ENCODE assay signal across 1 cellular context in the genomic region with DNA sequence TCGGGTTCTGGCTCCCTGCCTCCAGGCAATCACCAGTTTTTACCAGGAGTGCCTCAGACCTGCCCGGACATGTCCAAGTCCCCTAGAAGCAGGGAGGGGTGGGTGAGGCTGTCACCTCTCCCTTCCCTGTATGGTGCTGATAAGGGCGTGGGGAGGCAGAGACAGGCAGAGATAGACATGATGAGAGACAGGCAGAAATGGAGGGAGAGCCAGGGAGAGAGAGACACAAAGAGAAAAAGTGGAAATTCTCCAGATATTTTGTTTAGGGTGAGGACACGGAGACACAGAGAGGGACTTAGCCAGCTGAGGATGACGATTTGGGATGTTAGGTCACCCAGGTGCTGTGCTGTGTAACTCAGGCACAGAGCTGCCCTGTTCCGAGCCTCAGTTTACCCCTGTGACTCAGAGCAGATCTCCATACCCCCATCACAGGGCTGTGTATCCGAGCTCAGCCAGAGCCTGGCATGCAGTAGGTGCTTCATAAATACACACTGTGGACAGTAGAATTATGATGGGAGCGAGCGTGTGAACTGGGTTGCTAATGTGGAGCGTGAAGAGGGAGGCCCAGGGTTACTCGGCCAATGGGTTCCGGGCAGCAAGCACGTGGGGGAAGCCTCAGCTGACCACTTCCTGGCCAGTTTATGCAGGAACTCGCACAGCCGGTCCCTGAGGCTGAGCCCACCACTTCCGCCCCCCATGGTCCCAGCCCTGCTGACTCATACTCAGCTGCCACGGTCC.
TF ChIP-seq lines count a peak whose summit lies in the region.

No MANE protein-coding gene starts in this region.

TF ChIP-seq in K562, 482 proteins besides CTCF, POLR2A, EP300 and RAD21 (continued from another document and continues in another):
- 0 out of 2 replicates have a peak, but pooled peaks have one; percentile 8 for TF ChIP-seq SMC3 (conservative IDR thresholded peaks at IDR 0.05; ENCODE audit: insufficient read depth, low read depth, low read length)
- TF ChIP-seq, protein P1, sequence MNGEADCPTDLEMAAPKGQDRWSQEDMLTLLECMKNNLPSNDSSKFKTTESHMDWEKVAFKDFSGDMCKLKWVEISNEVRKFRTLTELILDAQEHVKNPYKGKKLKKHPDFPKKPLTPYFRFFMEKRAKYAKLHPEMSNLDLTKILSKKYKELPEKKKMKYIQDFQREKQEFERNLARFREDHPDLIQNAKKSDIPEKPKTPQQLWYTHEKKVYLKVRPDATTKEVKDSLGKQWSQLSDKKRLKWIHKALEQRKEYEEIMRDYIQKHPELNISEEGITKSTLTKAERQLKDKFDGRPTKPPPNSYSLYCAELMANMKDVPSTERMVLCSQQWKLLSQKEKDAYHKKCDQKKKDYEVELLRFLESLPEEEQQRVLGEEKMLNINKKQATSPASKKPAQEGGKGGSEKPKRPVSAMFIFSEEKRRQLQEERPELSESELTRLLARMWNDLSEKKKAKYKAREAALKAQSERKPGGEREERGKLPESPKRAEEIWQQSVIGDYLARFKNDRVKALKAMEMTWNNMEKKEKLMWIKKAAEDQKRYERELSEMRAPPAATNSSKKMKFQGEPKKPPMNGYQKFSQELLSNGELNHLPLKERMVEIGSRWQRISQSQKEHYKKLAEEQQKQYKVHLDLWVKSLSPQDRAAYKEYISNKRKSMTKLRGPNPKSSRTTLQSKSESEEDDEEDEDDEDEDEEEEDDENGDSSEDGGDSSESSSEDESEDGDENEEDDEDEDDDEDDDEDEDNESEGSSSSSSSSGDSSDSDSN (IDR thresholded peaks at IDR 0.05; ENCODE audit: borderline replicate concordance in 1 of 2, low read depth in 2 of 2, low read length in 2 of 2): peak; percentile 23 to 74; a peak in 1 of 4 replicates
- TF ChIP-seq, protein P2, sequence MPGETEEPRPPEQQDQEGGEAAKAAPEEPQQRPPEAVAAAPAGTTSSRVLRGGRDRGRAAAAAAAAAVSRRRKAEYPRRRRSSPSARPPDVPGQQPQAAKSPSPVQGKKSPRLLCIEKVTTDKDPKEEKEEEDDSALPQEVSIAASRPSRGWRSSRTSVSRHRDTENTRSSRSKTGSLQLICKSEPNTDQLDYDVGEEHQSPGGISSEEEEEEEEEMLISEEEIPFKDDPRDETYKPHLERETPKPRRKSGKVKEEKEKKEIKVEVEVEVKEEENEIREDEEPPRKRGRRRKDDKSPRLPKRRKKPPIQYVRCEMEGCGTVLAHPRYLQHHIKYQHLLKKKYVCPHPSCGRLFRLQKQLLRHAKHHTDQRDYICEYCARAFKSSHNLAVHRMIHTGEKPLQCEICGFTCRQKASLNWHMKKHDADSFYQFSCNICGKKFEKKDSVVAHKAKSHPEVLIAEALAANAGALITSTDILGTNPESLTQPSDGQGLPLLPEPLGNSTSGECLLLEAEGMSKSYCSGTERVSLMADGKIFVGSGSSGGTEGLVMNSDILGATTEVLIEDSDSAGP (CRISPR knock-in tag; IDR thresholded peaks at IDR 0.05): no peak
- peak; percentile 17; the same call in 1 of the 2 replicates for TF ChIP-seq ZNF197 (CRISPR knock-in tag; IDR thresholded peaks at IDR 0.05; ENCODE audit: low read depth)
- TF ChIP-seq HNRNPK (IDR thresholded peaks at IDR 0.05; ENCODE audit: low read depth, low read length, poor library complexity, severe bottlenecking): no peak
- TF ChIP-seq DIDO1 (tag; IDR thresholded peaks at IDR 0.05; ENCODE audit: low read depth): no peak
- TF ChIP-seq BHLHE40 (IDR thresholded peaks at IDR 0.05; ENCODE audit: low read length): peak; percentile 97
- no peak for TF ChIP-seq NUFIP1 (IDR thresholded peaks at IDR 0.05; ENCODE audit: partially characterized antibody)
- TF ChIP-seq DNMT1 (IDR thresholded peaks at IDR 0.05): no peak
- TF ChIP-seq HNRNPL (IDR thresholded peaks at IDR 0.05; ENCODE audit: low read depth, low read length): no peak
- TF ChIP-seq ZNF263 (CRISPR knock-in tag; IDR thresholded peaks at IDR 0.05; ENCODE audit: borderline replicate concordance): no peak
- no peak for TF ChIP-seq POU5F1 (IDR thresholded peaks at IDR 0.05; ENCODE audit: borderline replicate concordance, low read depth, low read length, partially characterized antibody)
- no peak for TF ChIP-seq ASH1L (IDR thresholded peaks at IDR 0.05; ENCODE audit: borderline replicate concordance, low read depth, partially characterized antibody)
- peak; percentile 70 to 85 for TF ChIP-seq AFF1 (IDR thresholded peaks at IDR 0.05; ENCODE audit: low read depth in 1 of 2, partially characterized antibody in 2 of 2)
- TF ChIP-seq SUPT5H (IDR thresholded peaks at IDR 0.05): peak; percentile 70
- TF ChIP-seq MEF2A (IDR thresholded peaks at IDR 0.05; ENCODE audit: control insufficient read depth, low read depth, low read length): no peak
- TF ChIP-seq XRCC3 (IDR thresholded peaks at IDR 0.05): no peak
- TF ChIP-seq ZNF12 (CRISPR knock-in tag; IDR thresholded peaks at IDR 0.05): peak; percentile 39; the same call in 1 of the 2 replicates
- peak; percentile 87 for TF ChIP-seq RBBP5 (IDR thresholded peaks at IDR 0.05; ENCODE audit: borderline replicate concordance, insufficient read depth, low read length, poor library complexity, severe bottlenecking)
- TF ChIP-seq RUNX1 (IDR thresholded peaks at IDR 0.05; ENCODE audit: low read depth): peak; percentile 84
- no peak for TF ChIP-seq PTTG1 (tag; IDR thresholded peaks at IDR 0.05; ENCODE audit: low read depth)
- TF ChIP-seq ZBTB7A (IDR thresholded peaks at IDR 0.05; ENCODE audit: borderline replicate concordance, control insufficient read depth, low read depth, low read length): peak; percentile 96
- no peak for TF ChIP-seq IFI16 (CRISPR knock-in tag; IDR thresholded peaks at IDR 0.05)
- TF ChIP-seq THAP12 (CRISPR knock-in tag; IDR thresholded peaks at IDR 0.05): no peak
- TF ChIP-seq SMARCC2 (IDR thresholded peaks at IDR 0.05; ENCODE audit: low read depth): peak; percentile 86
- TF ChIP-seq, protein P3, sequence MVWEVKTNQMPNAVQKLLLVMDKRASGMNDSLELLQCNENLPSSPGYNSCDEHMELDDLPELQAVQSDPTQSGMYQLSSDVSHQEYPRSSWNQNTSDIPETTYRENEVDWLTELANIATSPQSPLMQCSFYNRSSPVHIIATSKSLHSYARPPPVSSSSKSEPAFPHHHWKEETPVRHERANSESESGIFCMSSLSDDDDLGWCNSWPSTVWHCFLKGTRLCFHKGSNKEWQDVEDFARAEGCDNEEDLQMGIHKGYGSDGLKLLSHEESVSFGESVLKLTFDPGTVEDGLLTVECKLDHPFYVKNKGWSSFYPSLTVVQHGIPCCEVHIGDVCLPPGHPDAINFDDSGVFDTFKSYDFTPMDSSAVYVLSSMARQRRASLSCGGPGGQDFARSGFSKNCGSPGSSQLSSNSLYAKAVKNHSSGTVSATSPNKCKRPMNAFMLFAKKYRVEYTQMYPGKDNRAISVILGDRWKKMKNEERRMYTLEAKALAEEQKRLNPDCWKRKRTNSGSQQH (CRISPR knock-in tag; IDR thresholded peaks at IDR 0.05): peak; percentile 21; the same call in 1 of the 2 replicates
- no peak for TF ChIP-seq ATF1 (CRISPR knock-in tag; IDR thresholded peaks at IDR 0.05)
- peak; percentile 86 for TF ChIP-seq ATF1 (tag; IDR thresholded peaks at IDR 0.05)
- peak; percentile 63 to 86 for TF ChIP-seq MAZ (CRISPR knock-in tag; conservative IDR thresholded peaks at IDR 0.05 in 1 of 2, IDR thresholded peaks at IDR 0.05 in 1 of 2)
- peak; percentile 72 for TF ChIP-seq POLR2B (IDR thresholded peaks at IDR 0.05; ENCODE audit: low read depth, partially characterized antibody)
- TF ChIP-seq, protein P4, sequence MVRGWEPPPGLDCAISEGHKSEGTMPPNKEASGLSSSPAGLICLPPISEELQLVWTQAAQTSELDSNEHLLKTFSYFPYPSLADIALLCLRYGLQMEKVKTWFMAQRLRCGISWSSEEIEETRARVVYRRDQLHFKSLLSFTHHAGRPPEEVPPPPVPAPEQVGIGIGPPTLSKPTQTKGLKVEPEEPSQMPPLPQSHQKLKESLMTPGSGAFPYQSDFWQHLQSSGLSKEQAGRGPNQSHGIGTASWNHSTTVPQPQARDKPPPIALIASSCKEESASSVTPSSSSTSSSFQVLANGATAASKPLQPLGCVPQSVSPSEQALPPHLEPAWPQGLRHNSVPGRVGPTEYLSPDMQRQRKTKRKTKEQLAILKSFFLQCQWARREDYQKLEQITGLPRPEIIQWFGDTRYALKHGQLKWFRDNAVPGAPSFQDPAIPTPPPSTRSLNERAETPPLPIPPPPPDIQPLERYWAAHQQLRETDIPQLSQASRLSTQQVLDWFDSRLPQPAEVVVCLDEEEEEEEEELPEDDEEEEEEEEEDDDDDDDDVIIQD (CRISPR knock-in tag; IDR thresholded peaks at IDR 0.05): no peak
- no peak for TF ChIP-seq SNRNP70 (optimal IDR thresholded peaks at IDR 0.05; ENCODE audit: low read depth, low read length)
- TF ChIP-seq ZNF274 (IDR thresholded peaks at IDR 0.05; ENCODE audit: borderline replicate concordance, low read depth, low read length): no peak
- TF ChIP-seq, protein P5, sequence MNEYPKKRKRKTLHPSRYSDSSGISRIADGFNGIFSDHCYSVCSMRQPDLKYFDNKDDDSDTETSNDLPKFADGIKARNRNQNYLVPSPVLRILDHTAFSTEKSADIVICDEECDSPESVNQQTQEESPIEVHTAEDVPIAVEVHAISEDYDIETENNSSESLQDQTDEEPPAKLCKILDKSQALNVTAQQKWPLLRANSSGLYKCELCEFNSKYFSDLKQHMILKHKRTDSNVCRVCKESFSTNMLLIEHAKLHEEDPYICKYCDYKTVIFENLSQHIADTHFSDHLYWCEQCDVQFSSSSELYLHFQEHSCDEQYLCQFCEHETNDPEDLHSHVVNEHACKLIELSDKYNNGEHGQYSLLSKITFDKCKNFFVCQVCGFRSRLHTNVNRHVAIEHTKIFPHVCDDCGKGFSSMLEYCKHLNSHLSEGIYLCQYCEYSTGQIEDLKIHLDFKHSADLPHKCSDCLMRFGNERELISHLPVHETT (CRISPR knock-in tag; conservative IDR thresholded peaks at IDR 0.05 in 1 of 2, IDR thresholded peaks at IDR 0.05 in 1 of 2): no peak
- peak in 1 of 2 experiments; percentile 29; a peak in 1 of 4 replicates for TF ChIP-seq CSDE1 (IDR thresholded peaks at IDR 0.05)
- TF ChIP-seq, protein P6, sequence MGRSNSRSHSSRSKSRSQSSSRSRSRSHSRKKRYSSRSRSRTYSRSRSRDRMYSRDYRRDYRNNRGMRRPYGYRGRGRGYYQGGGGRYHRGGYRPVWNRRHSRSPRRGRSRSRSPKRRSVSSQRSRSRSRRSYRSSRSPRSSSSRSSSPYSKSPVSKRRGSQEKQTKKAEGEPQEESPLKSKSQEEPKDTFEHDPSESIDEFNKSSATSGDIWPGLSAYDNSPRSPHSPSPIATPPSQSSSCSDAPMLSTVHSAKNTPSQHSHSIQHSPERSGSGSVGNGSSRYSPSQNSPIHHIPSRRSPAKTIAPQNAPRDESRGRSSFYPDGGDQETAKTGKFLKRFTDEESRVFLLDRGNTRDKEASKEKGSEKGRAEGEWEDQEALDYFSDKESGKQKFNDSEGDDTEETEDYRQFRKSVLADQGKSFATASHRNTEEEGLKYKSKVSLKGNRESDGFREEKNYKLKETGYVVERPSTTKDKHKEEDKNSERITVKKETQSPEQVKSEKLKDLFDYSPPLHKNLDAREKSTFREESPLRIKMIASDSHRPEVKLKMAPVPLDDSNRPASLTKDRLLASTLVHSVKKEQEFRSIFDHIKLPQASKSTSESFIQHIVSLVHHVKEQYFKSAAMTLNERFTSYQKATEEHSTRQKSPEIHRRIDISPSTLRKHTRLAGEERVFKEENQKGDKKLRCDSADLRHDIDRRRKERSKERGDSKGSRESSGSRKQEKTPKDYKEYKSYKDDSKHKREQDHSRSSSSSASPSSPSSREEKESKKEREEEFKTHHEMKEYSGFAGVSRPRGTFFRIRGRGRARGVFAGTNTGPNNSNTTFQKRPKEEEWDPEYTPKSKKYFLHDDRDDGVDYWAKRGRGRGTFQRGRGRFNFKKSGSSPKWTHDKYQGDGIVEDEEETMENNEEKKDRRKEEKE (IDR thresholded peaks at IDR 0.05; ENCODE audit: borderline replicate concordance in 1 of 2, control insufficient read depth in 1 of 2, low read depth in 2 of 2, low read length in 1 of 2): peak in 1 of 2 experiments; percentile 67; a peak in 1 of 4 replicates
- TF ChIP-seq NCOA1 (IDR thresholded peaks at IDR 0.05; ENCODE audit: low read depth): peak; percentile 83; the same call in 1 of the 2 replicates
